In the genomic region with DNA sequence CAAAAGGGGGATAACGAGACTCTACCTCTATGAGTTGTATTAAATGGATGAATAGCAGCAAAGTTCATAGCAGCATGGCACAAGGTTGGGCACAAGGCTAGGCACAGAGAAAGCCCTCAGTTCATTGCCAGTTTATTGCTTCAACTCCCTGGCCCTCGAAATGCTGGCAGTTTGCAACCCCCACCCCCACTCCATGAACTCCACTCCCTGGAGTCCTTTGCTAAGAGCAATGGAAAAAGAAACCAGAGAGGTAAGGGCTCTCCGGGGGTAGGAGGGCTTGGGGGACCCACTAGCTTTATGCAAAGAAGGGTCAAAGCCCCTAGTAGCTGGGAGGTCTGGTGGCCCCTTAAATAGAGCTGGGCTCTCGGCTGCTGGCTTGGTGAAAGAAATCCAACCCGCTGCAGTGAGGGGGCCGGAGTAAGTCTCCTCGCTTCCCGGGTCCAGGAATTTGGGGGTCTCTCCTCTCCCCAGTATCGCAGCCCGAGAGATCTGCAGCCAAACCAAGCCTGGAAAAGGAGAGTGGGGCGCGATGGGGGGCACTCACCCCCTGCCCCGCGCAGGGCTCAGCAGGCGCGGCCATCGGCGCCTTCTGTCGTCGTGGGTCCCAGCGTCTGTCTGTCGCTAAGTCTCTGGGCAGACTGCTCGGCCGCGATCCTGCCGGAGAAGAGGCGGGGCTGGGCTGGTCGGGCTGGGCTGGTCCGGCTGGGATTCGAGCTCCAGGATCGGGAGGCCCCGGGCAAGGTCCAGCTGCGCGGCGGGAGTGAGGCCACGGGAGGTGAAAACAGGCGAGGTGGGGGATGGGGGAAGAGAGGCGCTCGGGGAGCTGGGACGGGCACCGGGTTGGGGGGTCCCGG, we compare ENCODE assay signal across 1 cellular context.
TF ChIP-seq lines count a peak whose summit lies in the region.
"Not testable (repeated sequence)": the region's sequence is repeated elsewhere in the genome, so short reads cannot be mapped to it uniquely, and the experiment has no call there.

No MANE protein-coding gene starts in this region.

TF ChIP-seq in HepG2, 621 proteins besides CTCF, POLR2A, EP300 and RAD21:
- TF ChIP-seq RXRA (CRISPR knock-in tag; IDR thresholded peaks at IDR 0.05): peak; percentile 86
- TF ChIP-seq SP5 (CRISPR knock-in tag; IDR thresholded peaks at IDR 0.05; ENCODE audit: borderline replicate concordance, low read depth): peak; percentile 18; the same call in 1 of the 2 replicates
- peak; percentile 44; the same call in 1 of the 2 replicates for TF ChIP-seq MED1 (CRISPR knock-in tag; IDR thresholded peaks at IDR 0.05)
- peak; percentile 50; the same call in 1 of the 2 replicates for TF ChIP-seq SAP130 (CRISPR knock-in tag; IDR thresholded peaks at IDR 0.05; ENCODE audit: low read depth)
- TF ChIP-seq, protein P1, sequence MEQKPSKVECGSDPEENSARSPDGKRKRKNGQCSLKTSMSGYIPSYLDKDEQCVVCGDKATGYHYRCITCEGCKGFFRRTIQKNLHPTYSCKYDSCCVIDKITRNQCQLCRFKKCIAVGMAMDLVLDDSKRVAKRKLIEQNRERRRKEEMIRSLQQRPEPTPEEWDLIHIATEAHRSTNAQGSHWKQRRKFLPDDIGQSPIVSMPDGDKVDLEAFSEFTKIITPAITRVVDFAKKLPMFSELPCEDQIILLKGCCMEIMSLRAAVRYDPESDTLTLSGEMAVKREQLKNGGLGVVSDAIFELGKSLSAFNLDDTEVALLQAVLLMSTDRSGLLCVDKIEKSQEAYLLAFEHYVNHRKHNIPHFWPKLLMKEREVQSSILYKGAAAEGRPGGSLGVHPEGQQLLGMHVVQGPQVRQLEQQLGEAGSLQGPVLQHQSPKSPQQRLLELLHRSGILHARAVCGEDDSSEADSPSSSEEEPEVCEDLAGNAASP (CRISPR knock-in tag; IDR thresholded peaks at IDR 0.05; ENCODE audit: borderline replicate concordance): peak; percentile 82; the same call in 1 of the 2 replicates
- peak; percentile 73; the same call in 1 of the 2 replicates for TF ChIP-seq KDM6A (CRISPR knock-in tag; IDR thresholded peaks at IDR 0.05; ENCODE audit: low read depth)
- peak; percentile 52; the same call in 1 of the 2 replicates for TF ChIP-seq RARA (CRISPR knock-in tag; IDR thresholded peaks at IDR 0.05)
- TF ChIP-seq MYC (CRISPR knock-in tag; IDR thresholded peaks at IDR 0.05; ENCODE audit: borderline replicate concordance): peak; percentile 18; the same call in 1 of the 2 replicates
- TF ChIP-seq, protein P2, sequence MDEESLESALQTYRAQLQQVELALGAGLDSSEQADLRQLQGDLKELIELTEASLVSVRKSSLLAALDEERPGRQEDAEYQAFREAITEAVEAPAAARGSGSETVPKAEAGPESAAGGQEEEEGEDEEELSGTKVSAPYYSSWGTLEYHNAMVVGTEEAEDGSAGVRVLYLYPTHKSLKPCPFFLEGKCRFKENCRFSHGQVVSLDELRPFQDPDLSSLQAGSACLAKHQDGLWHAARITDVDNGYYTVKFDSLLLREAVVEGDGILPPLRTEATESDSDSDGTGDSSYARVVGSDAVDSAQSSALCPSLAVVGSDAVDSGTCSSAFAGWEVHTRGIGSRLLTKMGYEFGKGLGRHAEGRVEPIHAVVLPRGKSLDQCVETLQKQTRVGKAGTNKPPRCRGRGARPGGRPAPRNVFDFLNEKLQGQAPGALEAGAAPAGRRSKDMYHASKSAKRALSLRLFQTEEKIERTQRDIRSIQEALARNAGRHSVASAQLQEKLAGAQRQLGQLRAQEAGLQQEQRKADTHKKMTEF (CRISPR knock-in tag; IDR thresholded peaks at IDR 0.05): peak; percentile 44; the same call in 1 of the 2 replicates
- not testable (repeated sequence) for TF ChIP-seq NR2F6 (IDR thresholded peaks at IDR 0.05); HNF4G (CRISPR knock-in tag; IDR thresholded peaks at IDR 0.05; ENCODE audit: borderline replicate concordance, low read depth)
- TF ChIP-seq NR2F6 (CRISPR knock-in tag; IDR thresholded peaks at IDR 0.05): peak; percentile 59
- 0 out of 2 replicates have a peak, but pooled peaks have one; percentile 25 for TF ChIP-seq THAP11 (CRISPR knock-in tag; IDR thresholded peaks at IDR 0.05)
- TF ChIP-seq, protein P3, sequence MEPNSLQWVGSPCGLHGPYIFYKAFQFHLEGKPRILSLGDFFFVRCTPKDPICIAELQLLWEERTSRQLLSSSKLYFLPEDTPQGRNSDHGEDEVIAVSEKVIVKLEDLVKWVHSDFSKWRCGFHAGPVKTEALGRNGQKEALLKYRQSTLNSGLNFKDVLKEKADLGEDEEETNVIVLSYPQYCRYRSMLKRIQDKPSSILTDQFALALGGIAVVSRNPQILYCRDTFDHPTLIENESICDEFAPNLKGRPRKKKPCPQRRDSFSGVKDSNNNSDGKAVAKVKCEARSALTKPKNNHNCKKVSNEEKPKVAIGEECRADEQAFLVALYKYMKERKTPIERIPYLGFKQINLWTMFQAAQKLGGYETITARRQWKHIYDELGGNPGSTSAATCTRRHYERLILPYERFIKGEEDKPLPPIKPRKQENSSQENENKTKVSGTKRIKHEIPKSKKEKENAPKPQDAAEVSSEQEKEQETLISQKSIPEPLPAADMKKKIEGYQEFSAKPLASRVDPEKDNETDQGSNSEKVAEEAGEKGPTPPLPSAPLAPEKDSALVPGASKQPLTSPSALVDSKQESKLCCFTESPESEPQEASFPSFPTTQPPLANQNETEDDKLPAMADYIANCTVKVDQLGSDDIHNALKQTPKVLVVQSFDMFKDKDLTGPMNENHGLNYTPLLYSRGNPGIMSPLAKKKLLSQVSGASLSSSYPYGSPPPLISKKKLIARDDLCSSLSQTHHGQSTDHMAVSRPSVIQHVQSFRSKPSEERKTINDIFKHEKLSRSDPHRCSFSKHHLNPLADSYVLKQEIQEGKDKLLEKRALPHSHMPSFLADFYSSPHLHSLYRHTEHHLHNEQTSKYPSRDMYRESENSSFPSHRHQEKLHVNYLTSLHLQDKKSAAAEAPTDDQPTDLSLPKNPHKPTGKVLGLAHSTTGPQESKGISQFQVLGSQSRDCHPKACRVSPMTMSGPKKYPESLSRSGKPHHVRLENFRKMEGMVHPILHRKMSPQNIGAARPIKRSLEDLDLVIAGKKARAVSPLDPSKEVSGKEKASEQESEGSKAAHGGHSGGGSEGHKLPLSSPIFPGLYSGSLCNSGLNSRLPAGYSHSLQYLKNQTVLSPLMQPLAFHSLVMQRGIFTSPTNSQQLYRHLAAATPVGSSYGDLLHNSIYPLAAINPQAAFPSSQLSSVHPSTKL (CRISPR knock-in tag; IDR thresholded peaks at IDR 0.05): peak; percentile 57
- peak; percentile 32; the same call in 1 of the 2 replicates for TF ChIP-seq ZNF768 (CRISPR knock-in tag; IDR thresholded peaks at IDR 0.05)
- peak; percentile 51; the same call in 1 of the 2 replicates for TF ChIP-seq RBFOX2 (IDR thresholded peaks at IDR 0.05; ENCODE audit: low read depth, low read length)
- TF ChIP-seq, protein P4, sequence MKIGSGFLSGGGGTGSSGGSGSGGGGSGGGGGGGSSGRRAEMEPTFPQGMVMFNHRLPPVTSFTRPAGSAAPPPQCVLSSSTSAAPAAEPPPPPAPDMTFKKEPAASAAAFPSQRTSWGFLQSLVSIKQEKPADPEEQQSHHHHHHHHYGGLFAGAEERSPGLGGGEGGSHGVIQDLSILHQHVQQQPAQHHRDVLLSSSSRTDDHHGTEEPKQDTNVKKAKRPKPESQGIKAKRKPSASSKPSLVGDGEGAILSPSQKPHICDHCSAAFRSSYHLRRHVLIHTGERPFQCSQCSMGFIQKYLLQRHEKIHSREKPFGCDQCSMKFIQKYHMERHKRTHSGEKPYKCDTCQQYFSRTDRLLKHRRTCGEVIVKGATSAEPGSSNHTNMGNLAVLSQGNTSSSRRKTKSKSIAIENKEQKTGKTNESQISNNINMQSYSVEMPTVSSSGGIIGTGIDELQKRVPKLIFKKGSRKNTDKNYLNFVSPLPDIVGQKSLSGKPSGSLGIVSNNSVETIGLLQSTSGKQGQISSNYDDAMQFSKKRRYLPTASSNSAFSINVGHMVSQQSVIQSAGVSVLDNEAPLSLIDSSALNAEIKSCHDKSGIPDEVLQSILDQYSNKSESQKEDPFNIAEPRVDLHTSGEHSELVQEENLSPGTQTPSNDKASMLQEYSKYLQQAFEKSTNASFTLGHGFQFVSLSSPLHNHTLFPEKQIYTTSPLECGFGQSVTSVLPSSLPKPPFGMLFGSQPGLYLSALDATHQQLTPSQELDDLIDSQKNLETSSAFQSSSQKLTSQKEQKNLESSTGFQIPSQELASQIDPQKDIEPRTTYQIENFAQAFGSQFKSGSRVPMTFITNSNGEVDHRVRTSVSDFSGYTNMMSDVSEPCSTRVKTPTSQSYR (CRISPR knock-in tag; IDR thresholded peaks at IDR 0.05; ENCODE audit: borderline replicate concordance): peak; percentile 83
- peak; percentile 45 for TF ChIP-seq HNF4G (IDR thresholded peaks at IDR 0.05; ENCODE audit: borderline replicate concordance, low read depth, low read length)
- TF ChIP-seq, protein P5, sequence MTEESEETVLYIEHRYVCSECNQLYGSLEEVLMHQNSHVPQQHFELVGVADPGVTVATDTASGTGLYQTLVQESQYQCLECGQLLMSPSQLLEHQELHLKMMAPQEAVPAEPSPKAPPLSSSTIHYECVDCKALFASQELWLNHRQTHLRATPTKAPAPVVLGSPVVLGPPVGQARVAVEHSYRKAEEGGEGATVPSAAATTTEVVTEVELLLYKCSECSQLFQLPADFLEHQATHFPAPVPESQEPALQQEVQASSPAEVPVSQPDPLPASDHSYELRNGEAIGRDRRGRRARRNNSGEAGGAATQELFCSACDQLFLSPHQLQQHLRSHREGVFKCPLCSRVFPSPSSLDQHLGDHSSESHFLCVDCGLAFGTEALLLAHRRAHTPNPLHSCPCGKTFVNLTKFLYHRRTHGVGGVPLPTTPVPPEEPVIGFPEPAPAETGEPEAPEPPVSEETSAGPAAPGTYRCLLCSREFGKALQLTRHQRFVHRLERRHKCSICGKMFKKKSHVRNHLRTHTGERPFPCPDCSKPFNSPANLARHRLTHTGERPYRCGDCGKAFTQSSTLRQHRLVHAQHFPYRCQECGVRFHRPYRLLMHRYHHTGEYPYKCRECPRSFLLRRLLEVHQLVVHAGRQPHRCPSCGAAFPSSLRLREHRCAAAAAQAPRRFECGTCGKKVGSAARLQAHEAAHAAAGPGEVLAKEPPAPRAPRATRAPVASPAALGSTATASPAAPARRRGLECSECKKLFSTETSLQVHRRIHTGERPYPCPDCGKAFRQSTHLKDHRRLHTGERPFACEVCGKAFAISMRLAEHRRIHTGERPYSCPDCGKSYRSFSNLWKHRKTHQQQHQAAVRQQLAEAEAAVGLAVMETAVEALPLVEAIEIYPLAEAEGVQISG (CRISPR knock-in tag; IDR thresholded peaks at IDR 0.05): peak; percentile 74; the same call in 1 of the 2 replicates
- TF ChIP-seq, protein P6, sequence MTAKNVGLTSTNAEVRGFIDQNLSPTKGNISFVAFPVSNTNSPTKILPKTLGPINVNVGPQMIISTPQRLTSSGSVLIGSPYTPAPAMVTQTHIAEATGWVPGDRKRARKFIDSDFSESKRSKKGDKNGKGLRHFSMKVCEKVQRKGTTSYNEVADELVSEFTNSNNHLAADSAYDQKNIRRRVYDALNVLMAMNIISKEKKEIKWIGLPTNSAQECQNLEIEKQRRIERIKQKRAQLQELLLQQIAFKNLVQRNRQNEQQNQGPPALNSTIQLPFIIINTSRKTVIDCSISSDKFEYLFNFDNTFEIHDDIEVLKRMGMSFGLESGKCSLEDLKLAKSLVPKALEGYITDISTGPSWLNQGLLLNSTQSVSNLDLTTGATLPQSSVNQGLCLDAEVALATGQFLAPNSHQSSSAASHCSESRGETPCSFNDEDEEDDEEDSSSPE (CRISPR knock-in tag; IDR thresholded peaks at IDR 0.05): peak; percentile 65
- TF ChIP-seq, protein P7, sequence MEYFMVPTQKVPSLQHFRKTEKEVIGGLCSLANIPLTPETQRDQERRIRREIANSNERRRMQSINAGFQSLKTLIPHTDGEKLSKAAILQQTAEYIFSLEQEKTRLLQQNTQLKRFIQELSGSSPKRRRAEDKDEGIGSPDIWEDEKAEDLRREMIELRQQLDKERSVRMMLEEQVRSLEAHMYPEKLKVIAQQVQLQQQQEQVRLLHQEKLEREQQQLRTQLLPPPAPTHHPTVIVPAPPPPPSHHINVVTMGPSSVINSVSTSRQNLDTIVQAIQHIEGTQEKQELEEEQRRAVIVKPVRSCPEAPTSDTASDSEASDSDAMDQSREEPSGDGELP (IDR thresholded peaks at IDR 0.05; ENCODE audit: borderline replicate concordance, low read depth): peak; percentile 38; the same call in 1 of the 2 replicates
- TF ChIP-seq FOXO1 (CRISPR knock-in tag; IDR thresholded peaks at IDR 0.05): 0 out of 2 replicates have a peak, but pooled peaks have one; percentile 14
- TF ChIP-seq HNF4A (CRISPR knock-in tag; IDR thresholded peaks at IDR 0.05): peak; percentile 72
- TF ChIP-seq, protein P8, sequence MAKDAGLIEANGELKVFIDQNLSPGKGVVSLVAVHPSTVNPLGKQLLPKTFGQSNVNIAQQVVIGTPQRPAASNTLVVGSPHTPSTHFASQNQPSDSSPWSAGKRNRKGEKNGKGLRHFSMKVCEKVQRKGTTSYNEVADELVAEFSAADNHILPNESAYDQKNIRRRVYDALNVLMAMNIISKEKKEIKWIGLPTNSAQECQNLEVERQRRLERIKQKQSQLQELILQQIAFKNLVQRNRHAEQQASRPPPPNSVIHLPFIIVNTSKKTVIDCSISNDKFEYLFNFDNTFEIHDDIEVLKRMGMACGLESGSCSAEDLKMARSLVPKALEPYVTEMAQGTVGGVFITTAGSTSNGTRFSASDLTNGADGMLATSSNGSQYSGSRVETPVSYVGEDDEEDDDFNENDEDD (CRISPR knock-in tag; IDR thresholded peaks at IDR 0.05; ENCODE audit: borderline replicate concordance): peak; percentile 50; the same call in 1 of the 2 replicates
- TF ChIP-seq, protein P9, sequence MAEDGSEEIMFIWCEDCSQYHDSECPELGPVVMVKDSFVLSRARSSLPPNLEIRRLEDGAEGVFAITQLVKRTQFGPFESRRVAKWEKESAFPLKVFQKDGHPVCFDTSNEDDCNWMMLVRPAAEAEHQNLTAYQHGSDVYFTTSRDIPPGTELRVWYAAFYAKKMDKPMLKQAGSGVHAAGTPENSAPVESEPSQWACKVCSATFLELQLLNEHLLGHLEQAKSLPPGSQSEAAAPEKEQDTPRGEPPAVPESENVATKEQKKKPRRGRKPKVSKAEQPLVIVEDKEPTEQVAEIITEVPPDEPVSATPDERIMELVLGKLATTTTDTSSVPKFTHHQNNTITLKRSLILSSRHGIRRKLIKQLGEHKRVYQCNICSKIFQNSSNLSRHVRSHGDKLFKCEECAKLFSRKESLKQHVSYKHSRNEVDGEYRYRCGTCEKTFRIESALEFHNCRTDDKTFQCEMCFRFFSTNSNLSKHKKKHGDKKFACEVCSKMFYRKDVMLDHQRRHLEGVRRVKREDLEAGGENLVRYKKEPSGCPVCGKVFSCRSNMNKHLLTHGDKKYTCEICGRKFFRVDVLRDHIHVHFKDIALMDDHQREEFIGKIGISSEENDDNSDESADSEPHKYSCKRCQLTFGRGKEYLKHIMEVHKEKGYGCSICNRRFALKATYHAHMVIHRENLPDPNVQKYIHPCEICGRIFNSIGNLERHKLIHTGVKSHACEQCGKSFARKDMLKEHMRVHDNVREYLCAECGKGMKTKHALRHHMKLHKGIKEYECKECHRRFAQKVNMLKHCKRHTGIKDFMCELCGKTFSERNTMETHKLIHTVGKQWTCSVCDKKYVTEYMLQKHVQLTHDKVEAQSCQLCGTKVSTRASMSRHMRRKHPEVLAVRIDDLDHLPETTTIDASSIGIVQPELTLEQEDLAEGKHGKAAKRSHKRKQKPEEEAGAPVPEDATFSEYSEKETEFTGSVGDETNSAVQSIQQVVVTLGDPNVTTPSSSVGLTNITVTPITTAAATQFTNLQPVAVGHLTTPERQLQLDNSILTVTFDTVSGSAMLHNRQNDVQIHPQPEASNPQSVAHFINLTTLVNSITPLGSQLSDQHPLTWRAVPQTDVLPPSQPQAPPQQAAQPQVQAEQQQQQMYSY (CRISPR knock-in tag; IDR thresholded peaks at IDR 0.05): peak; percentile 79
- TF ChIP-seq GABPB1 (CRISPR knock-in tag; IDR thresholded peaks at IDR 0.05): peak; percentile 34; the same call in 1 of the 2 replicates
- TF ChIP-seq RXRB (CRISPR knock-in tag; IDR thresholded peaks at IDR 0.05; ENCODE audit: borderline replicate concordance): peak; percentile 36; the same call in 1 of the 2 replicates
- peak; percentile 39; the same call in 1 of the 2 replicates for TF ChIP-seq TAF1 (CRISPR knock-in tag; IDR thresholded peaks at IDR 0.05)
